ENCODE assay signal across 25 cellular contexts in the genomic region with DNA sequence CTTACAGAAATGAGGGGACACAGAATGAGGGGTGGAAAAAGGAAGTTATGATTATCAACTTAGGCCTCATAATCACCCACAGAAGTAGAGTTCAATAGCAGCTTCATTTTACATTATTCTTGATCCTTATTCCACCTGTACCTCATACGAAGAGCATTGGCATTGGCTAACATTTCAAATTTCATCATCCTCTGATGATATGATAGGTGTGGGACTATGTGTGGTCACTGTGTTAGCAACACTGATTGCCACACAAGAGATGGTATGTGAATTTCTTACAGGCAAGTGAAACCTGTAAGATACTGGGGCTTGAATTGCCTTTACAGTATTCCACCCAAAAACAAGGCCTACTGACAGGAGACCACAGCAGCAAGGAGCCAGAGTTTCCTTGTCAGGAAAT.
"Had no signal": no experiment of that assay in that cellular context is flagged by ENCODE, and none has a peak within 500 bp of the region (broad histone marks: within the 10 kb centered on the region; RNA-seq: fewer than 3 reads in every experiment).

No MANE protein-coding gene starts in this region.

- H3K4me3 ChIP-seq: ovary, psoas muscle, skin epidermis, smooth muscle cell, spleen, suprapubic skin, testis, tibial artery, transverse colon, upper lobe of right lung, uterus had no signal

- DNase-seq: naive thymus-derived CD8-positive, alpha-beta T cell; nephron progenitor cell; occipital lobe; ovary; posterior cingulate gyrus; psoas muscle; right cardiac atrium; spleen; stimulated activated CD4-positive, alpha-beta T cell treated with anti-CD3 and anti-CD28 coated beads, Interleukin-12 subunit alpha, Interleukin-12 subunit beta, amount 100 ng/mL, for 4 hours; stimulated activated CD4-positive, alpha-beta T cell treated with anti-CD3 and anti-CD28 coated beads, Interleukin-1b, Interleukin-23, amount 100 ng/mL, for 48 hours; stimulated activated CD4-positive, alpha-beta T cell treated with anti-CD3 and anti-CD28 coated beads, Interleukin-4, amount 100 ng/mL, for 1 hour; stimulated activated CD4-positive, alpha-beta T cell treated with anti-CD3 and anti-CD28 coated beads, Interleukin-4, amount 100 ng/mL, for 4 hours; stimulated activated CD8-positive, alpha-beta memory T cell treated with anti-CD3 and anti-CD28 coated beads, Interleukin-4, amount 100 ng/mL, for 48 hours; stimulated activated naive CD4-positive, alpha-beta T cell; stimulated activated naive CD8-positive, alpha-beta T cell treated with anti-CD3 and anti-CD28 coated beads, Interleukin-15, amount 100 ng/mL, for 72 hours; stimulated activated naive CD8-positive, alpha-beta T cell treated with anti-CD3 and anti-CD28 coated beads, Interleukin-15, Interleukin-2, amounts not matched to agents 100 U/mL and 50 U/mL, for 24 hours; substantia nigra; testis; tibial artery; transverse colon; upper lobe of right lung; uterus had no signal
